11 cellular contexts compared by ENCODE assay signal in the genomic region with DNA sequence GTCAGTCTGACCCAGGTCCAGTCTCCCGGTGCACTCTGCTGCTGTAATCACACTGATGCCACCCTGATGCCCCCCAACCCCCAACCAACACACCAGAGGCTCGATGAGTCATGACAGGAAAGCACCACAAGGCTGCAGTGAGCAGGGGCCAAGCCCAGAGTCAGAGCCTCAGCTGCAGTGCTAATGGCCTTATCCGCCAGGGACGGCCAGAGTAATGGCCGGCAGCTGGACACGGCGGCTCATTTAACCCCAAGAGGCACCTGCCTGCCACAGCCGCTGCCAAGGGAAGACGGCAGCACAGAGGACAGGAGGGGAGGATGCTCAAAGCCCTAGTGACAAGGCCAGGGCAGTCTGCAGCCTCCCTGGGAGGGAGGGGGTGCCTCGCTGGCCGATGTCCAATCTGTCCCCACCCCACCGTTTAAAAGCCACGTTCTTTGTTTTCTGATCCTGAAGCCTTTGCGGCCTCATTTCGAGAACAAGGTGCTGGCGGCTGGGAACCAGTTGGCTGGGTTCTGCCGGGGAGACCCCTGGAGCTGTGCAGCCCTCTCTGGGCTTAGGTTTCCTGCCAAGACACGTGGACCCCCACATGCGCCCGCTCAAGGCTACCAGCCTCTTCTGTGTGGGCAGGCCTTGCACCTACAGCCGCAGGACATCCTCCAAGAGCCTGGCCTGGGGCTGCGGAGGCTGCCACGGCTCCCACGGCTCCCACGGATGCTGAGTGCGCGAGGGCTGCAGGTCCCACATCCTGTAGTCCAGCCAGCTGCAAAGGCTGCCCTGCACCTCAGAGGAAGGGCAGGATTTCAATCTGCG. TPM values are rescaled to one million over a fixed set of nuclear protein-coding genes. Genes with fewer than 3 reads are reported as not detected.
A peak's percentile ranks its signal among the peaks of the same experiment; 100 is the strongest.
DNase-seq lines count a peak whose midpoint lies in the region; ATAC-seq, FAIRE-seq and TF ChIP-seq lines count a peak whose summit lies in the region.
"Had no signal": no experiment of that assay in that cellular context is flagged by ENCODE, and none has a peak within 500 bp of the region (broad histone marks: within the 10 kb centered on the region; RNA-seq: fewer than 3 reads in every experiment).

No MANE protein-coding gene starts in this region.

- TF ChIP-seq CTCF in AG10803 (conservative IDR thresholded peaks at IDR 0.05; ENCODE audit: low read length): no peak

- DNase-seq in AG10803 (ENCODE audit: low read depth) (peak; percentile 55), HTR-8/SVneo (ENCODE audit: insufficient read length, low spot score) (peak; percentile 63), astrocyte of the hippocampus (ENCODE audit: low read depth, low spot score) (peak; percentile 75), lung microvascular endothelial cell (ENCODE audit: low read depth in 2 of 2) (peak; percentile 82 to 85), erythroblast (lab: John Stamatoyannopoulos, UW) (no peak), putamen (ENCODE audit: low spot score) (no peak)
- DNase-seq: stimulated activated naive CD4-positive, alpha-beta T cell treated with Interleukin-2 at 50 U/mL for 16 hours had no signal

- TF ChIP-seq POLR2A in erythroblast (IDR thresholded peaks at IDR 0.05; ENCODE audit: low read length): no peak

- ATAC-seq in HG03108 (IDR thresholded peaks at IDR 0.05; ENCODE audit: unreplicated experiment) (no peak), GM21381 (IDR thresholded peaks at IDR 0.05; ENCODE audit: unreplicated experiment) (no peak)

- H3K4me3 ChIP-seq in AG10803 (ENCODE audit: low read length): no peak overlapping the region

- no peak for FAIRE-seq in HTR-8/SVneo (lab: Jason Lieb, UNC)
- FAIRE-seq: D721Med, islet of Langerhans had no signal

RNA-seq across cellular contexts. Expression of gene CCDC85C, which starts 13.1 kb away (rescaled TPM):
- total RNA-seq in lung microvascular endothelial cell: 1.6 and 2.8 TPM in 2 replicates

RNA-seq across cellular contexts. Expression of gene HHIPL1, which starts 54.0 kb away (rescaled TPM):
- 0.79 and 1.1 TPM in 2 replicates for total RNA-seq in lung microvascular endothelial cell

Comparison
In these comparisons a context has a peak if more than half of its experiments do, and no peak if none do; other contexts are left out.
1. DNase-seq: peak in AG10803 (single experiment), HTR-8/SVneo (single experiment), astrocyte of the hippocampus (single experiment) and lung microvascular endothelial cell (2 of 2); none in erythroblast (0 of 2) and putamen (single experiment).